ENCODE assay signal across 1 cellular context in the genomic region with DNA sequence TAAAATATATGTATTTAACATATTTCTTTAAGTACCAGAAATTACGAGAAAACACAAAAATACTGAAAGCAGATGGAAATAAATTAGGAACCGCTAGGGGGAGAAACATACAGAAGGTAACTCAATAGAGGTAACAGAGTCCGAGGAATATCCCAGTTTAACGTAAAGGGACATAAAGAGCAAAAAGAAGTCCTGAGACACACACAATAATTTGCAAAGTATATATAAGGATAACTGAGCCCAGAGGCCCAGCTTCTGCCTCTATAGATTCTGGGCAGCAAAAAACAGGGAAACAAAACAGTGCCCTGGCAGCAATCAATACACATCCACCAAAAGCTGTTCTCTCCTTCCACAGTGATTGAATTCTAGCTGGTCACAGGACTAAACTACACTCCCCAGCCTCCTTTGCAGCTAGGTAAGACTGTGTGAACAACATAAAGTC.
TF ChIP-seq lines count a peak whose summit lies in the region.

No MANE protein-coding gene starts in this region.

TF ChIP-seq in H1, 55 proteins besides CTCF, POLR2A, EP300 and RAD21 (continued from another document):
- peak; percentile 31 for TF ChIP-seq CHD7 (IDR thresholded peaks at IDR 0.05; ENCODE audit: insufficient replicate concordance, low read length)
- TF ChIP-seq, protein P1, sequence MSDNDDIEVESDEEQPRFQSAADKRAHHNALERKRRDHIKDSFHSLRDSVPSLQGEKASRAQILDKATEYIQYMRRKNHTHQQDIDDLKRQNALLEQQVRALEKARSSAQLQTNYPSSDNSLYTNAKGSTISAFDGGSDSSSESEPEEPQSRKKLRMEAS (IDR thresholded peaks at IDR 0.05), result no peak
